In genomic region chr17:21530841-21531240, GRCh38 we compare ENCODE assay signal across 22 cellular contexts.
"Had no signal": no experiment of that assay in that cellular context is flagged by ENCODE, and none has a peak within 500 bp of the region (broad histone marks: within the 10 kb centered on the region; RNA-seq: fewer than 3 reads in every experiment).

No MANE protein-coding gene starts in this region.

- ATAC-seq: Panc1, PC-3 had no signal

- H3K9ac ChIP-seq: SK-N-SH had no signal

- H3K27ac ChIP-seq: HL-60, RWPE1 had no signal

- H3K4me2 ChIP-seq: SK-N-SH had no signal

- H3K9me3 ChIP-seq: SK-N-SH had no signal

- DNase-seq: IMR-90, Kasumi-1, KG1, MM.1S, NCI-H1092 treated with DMSO at 0.1 percent for 48 hours, NCI-H1436, NCI-H187, NCI-H2029, NCI-H2081 treated with DMSO at 0.1 percent for 48 hours, NCI-H2171, NCI-H226, NCI-H446, NCI-H510A, NCI-H524 treated with DMSO at 0.1 percent for 48 hours, NCI-H69, NCI-H774, PC-3, SHP77, SK-N-SH had no signal
